Comparison of ENCODE assay signal across 8 cellular contexts in genomic region chr10:128150045-128150493, GRCh38. TPM values are rescaled to one million over a fixed set of nuclear protein-coding genes. Genes with fewer than 3 reads are reported as not detected.
DNase-seq lines count a peak whose midpoint lies in the region; ATAC-seq lines count a peak whose summit lies in the region.

No MANE protein-coding gene starts in this region.

- H3K27ac ChIP-seq in mesenchymal stem cell (ENCODE audit: low read length, poor library complexity, severe bottlenecking) = no peak overlapping the region

- H3K4me1 Mint-ChIP-seq in activated CD4-positive, alpha-beta memory T cell treated with anti-CD3 and anti-CD28 coated beads for 36 hours (ENCODE audit: low read depth) = peaks cover 20% of the 10 kb centered on the region

- peaks cover 8 to 34% of the 10 kb centered on the region in 2 experiments for H3K27me3 ChIP-seq in mesenchymal stem cell (ENCODE audit: control insufficient read depth in 1 of 2, insufficient read depth in 1 of 2, low read length in 2 of 2)

- peak overlapping the region in 1 of 2 experiments; percentile 43 for H3K4ac ChIP-seq in mesenchymal stem cell (ENCODE audit: low read depth in 1 of 2, low read length in 2 of 2)

- peak; percentile 91 for ATAC-seq in HG02981 (IDR thresholded peaks at IDR 0.05; ENCODE audit: unreplicated experiment)

- no peak overlapping the region for H2AK5ac ChIP-seq in mesenchymal stem cell (ENCODE audit: low read length, severe bottlenecking)

- no peaks in the 10 kb centered on the region for H3K9me3 ChIP-seq in mesenchymal stem cell (ENCODE audit: control insufficient read depth, low read length)

- H3K9ac ChIP-seq in mesenchymal stem cell (ENCODE audit: low read length) = peak overlapping the region; percentile 78

- peak overlapping the region; percentile 72 for H3K4me3 Mint-ChIP-seq in activated CD4-positive, alpha-beta memory T cell treated with anti-CD3 and anti-CD28 coated beads for 36 hours

- no peak overlapping the region for H2BK5ac ChIP-seq in mesenchymal stem cell (ENCODE audit: low read depth, low read length, poor library complexity, severe bottlenecking)

- CTCF ChIA-PET in activated CD4-positive, alpha-beta memory T cell treated with anti-CD3 and anti-CD28 coated beads for 36 hours (lab: Charles Lee) = interaction anchor here (0.7 to 4.0 kb wide), 20 partner anchors 23 to 244 kb away, joined by 3 to 20 read pairs (median 4); partner anchors contain the start of gene MKI67

- POLR2A ChIA-PET in activated CD4-positive, alpha-beta memory T cell treated with anti-CD3 and anti-CD28 coated beads for 36 hours (lab: Charles Lee) = interaction anchor here (1.4 kb wide), 1 partner anchor 24 kb away, joined by 3 read pairs; the partner anchor contains the start of gene MKI67

- H3K36me3 ChIP-seq in mesenchymal stem cell (ENCODE audit: control insufficient read depth in 1 of 2, insufficient read depth in 2 of 2, low read depth in 1 of 2, low read length in 2 of 2) = no peaks in the 10 kb centered on the region

- intact Hi-C loops in activated CD4-positive, alpha-beta memory T cell treated with anti-CD3 and anti-CD28 coated beads for 36 hours (cut with micrococcal nuclease) = loop anchor here (1.0 to 2.0 kb wide), 3 partner anchors 24 to 243 kb away; partner anchors contain the start of genes MKI67 and PTPRE

- peaks cover 17% of the 10 kb centered on the region for H3K9me3 Mint-ChIP-seq in activated CD4-positive, alpha-beta memory T cell treated with anti-CD3 and anti-CD28 coated beads for 36 hours

- H4K8ac ChIP-seq in mesenchymal stem cell (ENCODE audit: low read length) = peak overlapping the region; percentile 89

- peak overlapping the region in 1 of 2 experiments; percentile 99 for H3K14ac ChIP-seq in mesenchymal stem cell (ENCODE audit: low read length in 2 of 2)

- H3K27me3 Mint-ChIP-seq in activated CD4-positive, alpha-beta memory T cell treated with anti-CD3 and anti-CD28 coated beads for 36 hours = no peaks in the 10 kb centered on the region

- peaks cover 11% of the 10 kb centered on the region for H3K4me1 ChIP-seq in mesenchymal stem cell (ENCODE audit: control insufficient read depth, insufficient read depth, low read depth, low read length)

- H2BK12ac ChIP-seq in mesenchymal stem cell (ENCODE audit: low read length in 2 of 2) = peak overlapping the region in 1 of 2 experiments; percentile 87

- peak overlapping the region; percentile 99 for H3K4me2 ChIP-seq in mesenchymal stem cell (ENCODE audit: low read length, poor library complexity, severe bottlenecking)

- H3K27ac Mint-ChIP-seq in activated CD4-positive, alpha-beta memory T cell treated with anti-CD3 and anti-CD28 coated beads for 36 hours = no peak overlapping the region

- peak; percentile 7 to 49 for DNase-seq in NCI-H524 (lab: John Stamatoyannopoulos, UW)
- DNase-seq in NCI-H524 treated with DMSO at 0.1 percent for 48 hours (lab: John Stamatoyannopoulos, UW) = no peak
- peak; percentile 8 for DNase-seq in NCI-H226
- DNase-seq in activated CD4-positive, alpha-beta memory T cell treated with anti-CD3 and anti-CD28 coated beads for 36 hours = peak; percentile 82
- DNase-seq in effector CD8-positive, alpha-beta T cell (lab: John Stamatoyannopoulos, UW) = peak; percentile 72
- DNase-seq in mesenchymal stem cell = peak; percentile 69
- peak; percentile 62 for DNase-seq in stimulated activated CD8-positive, alpha-beta memory T cell treated with anti-CD3 and anti-CD28 coated beads, Interleukin-12 subunit alpha, Interleukin-12 subunit beta, amount 100 ng/mL, for 4 hours (ENCODE audit: low read depth)

- no peaks in the 10 kb centered on the region for H3K36me3 Mint-ChIP-seq in activated CD4-positive, alpha-beta memory T cell treated with anti-CD3 and anti-CD28 coated beads for 36 hours

- no peak overlapping the region for H2BK120ac ChIP-seq in mesenchymal stem cell (ENCODE audit: low read depth, low read length)

- peak overlapping the region; percentile 99 for H2AFZ ChIP-seq in mesenchymal stem cell (ENCODE audit: low read depth, low read length)

- no peaks in the 10 kb centered on the region for H3K79me1 ChIP-seq in mesenchymal stem cell (replicated peaks; ENCODE audit: low read length, poor library complexity, severe bottlenecking)

- H3K4me3 ChIP-seq in mesenchymal stem cell (ENCODE audit: insufficient read depth in 1 of 2, low read depth in 1 of 2, low read length in 2 of 2) = peak overlapping the region; percentile 65 to 91

- no peak overlapping the region for H2BK15ac ChIP-seq in mesenchymal stem cell (ENCODE audit: low read depth, poor library complexity, severe bottlenecking)

- peak overlapping the region; percentile 77 to 78 for H3K18ac ChIP-seq in mesenchymal stem cell (ENCODE audit: low read depth in 1 of 2, low read length in 2 of 2)

- 1% methylated on average over 45 of the region's 53 CpGs for WGBS in mesenchymal stem cell

- peak overlapping the region; percentile 36 for H4K91ac ChIP-seq in mesenchymal stem cell (ENCODE audit: low read length)

- peak overlapping the region in 1 of 2 experiments; percentile 61 for H3K23ac ChIP-seq in mesenchymal stem cell (ENCODE audit: low read length in 2 of 2)

RNA-seq across cellular contexts. Expression of gene MKI67, which starts 23.8 kb away (rescaled TPM):
- total RNA-seq in activated CD4-positive, alpha-beta memory T cell treated with anti-CD3 and anti-CD28 coated beads for 36 hours = 100 to 1,000 TPM; 223 to 241 TPM
- polyA plus RNA-seq in mesenchymal stem cell (2013, experiment 1 of 2) = 4.9 TPM
- polyA plus RNA-seq in mesenchymal stem cell (2013, experiment 2 of 2) = 4.5 TPM
